In the genomic region with DNA sequence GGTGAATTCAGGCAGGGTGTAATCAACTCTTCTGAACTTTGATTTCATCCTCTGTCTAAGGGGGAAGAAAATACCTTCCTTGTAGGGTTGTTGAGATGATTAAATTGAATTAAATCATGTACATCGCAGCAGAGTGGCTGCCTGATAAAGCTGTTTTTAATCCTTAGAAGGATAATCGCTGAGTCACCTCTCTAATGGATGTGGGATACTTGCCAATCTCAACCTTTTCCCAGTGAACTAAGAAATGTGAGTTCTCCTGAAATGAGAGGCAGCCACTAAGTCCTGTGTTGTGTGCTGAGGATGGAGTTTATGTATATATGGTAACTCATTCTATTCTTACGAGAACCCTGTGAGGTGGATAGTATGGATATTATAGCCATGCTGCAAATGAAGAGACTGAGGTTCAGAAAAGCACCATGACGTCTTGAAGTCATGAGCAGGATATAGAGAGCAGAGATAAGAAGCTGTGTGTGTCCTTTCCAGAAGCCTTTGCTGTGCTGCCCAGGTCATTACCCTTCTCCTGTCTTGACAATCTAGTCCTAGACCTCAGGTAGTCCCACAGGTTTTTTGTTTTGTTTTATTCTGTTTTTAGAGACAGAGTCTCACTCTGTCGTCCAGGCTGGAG, we compare ENCODE assay signal across 10 cellular contexts.
DNase-seq lines count a peak whose midpoint lies in the region; ATAC-seq and TF ChIP-seq lines count a peak whose summit lies in the region.
"Had no signal": no experiment of that assay in that cellular context is flagged by ENCODE, and none has a peak within 500 bp of the region (broad histone marks: within the 10 kb centered on the region; RNA-seq: fewer than 3 reads in every experiment).

No MANE protein-coding gene starts in this region.

- intact Hi-C loops in HCT116 (cut with micrococcal nuclease), result loop anchor here (10.0 kb wide), 1 partner anchor 615 kb away; no protein-coding TSS in a partner anchor

- no peaks in the 10 kb centered on the region for H3K36me3 ChIP-seq in HCT116 (ENCODE audit: control insufficient read depth in 1 of 2, insufficient read depth in 2 of 2, low read length in 2 of 2)
- no peaks in the 10 kb centered on the region for H3K36me3 ChIP-seq in subcutaneous abdominal adipose tissue (ENCODE audit: control insufficient read depth in 5 of 5, insufficient read depth in 5 of 5, low read length in 5 of 5)

- TF ChIP-seq CTCF in HCT116 (IDR thresholded peaks at IDR 0.05 in 2 of 3, conservative IDR thresholded peaks at IDR 0.05 in 1 of 3; ENCODE audit: borderline replicate concordance in 1 of 3, insufficient read depth in 1 of 3, low read depth in 2 of 3, low read length in 2 of 3), result no peak
- no peak for TF ChIP-seq CTCF in foreskin keratinocyte (conservative IDR thresholded peaks at IDR 0.05)

- no peak for TF ChIP-seq RAD21 in HCT116 (IDR thresholded peaks at IDR 0.05; ENCODE audit: low read depth)

- CTCF ChIA-PET in HCT116 (lab: Charles Lee), result interaction anchor here (1.0 to 3.2 kb wide), 9 partner anchors 11 to 527 kb away, joined by 3 to 31 read pairs (median 4); no protein-coding TSS in a partner anchor

- H4K20me1 ChIP-seq in HCT116 (ENCODE audit: insufficient read depth), result no peaks in the 10 kb centered on the region

- H3K9me2 ChIP-seq in HCT116 (ENCODE audit: insufficient read depth), result no peaks in the 10 kb centered on the region

- POLR2A ChIA-PET in HCT116 (lab: Charles Lee), result interaction anchor here (1.4 kb wide), 1 partner anchor 194 kb away, joined by 3 read pairs; no protein-coding TSS in a partner anchor

- peak overlapping the region; percentile 17 for H3K4me2 ChIP-seq in HCT116 (ENCODE audit: low read length)

- peaks cover 8 to 18% of the 10 kb centered on the region in 2 experiments; a peak in 3 of 4 replicates for H3K4me1 ChIP-seq in HCT116 (ENCODE audit: control insufficient read depth in 1 of 2, insufficient read depth in 2 of 2, low read length in 2 of 2)
- H3K4me1 ChIP-seq in foreskin keratinocyte, result peaks cover 7% of the 10 kb centered on the region
- H3K4me1 ChIP-seq in subcutaneous abdominal adipose tissue (ENCODE audit: control insufficient read depth in 5 of 5, insufficient read depth in 5 of 5, low read length in 5 of 5), result peaks cover 6 to 64% (median 40%) of the 10 kb centered on the region in 5 donors

- no peak overlapping the region for H3K4me3 Mint-ChIP-seq in T-helper 17 cell

- DNase-seq in HCT116 (ENCODE audit: low read depth, low spot score) (no peak), T-helper 17 cell (no peak), foreskin keratinocyte (peak; percentile 24 to 62), NCI-H748 treated with DMSO at 0.1 percent for 48 hours (lab: John Stamatoyannopoulos, UW) (no peak), SKM-1 (lab: John Stamatoyannopoulos, UW; ENCODE audit: unreplicated experiment) (no peak), NCI-H1092 (lab: John Stamatoyannopoulos, UW) (no peak)
- DNase-seq: posterior cingulate gyrus had no signal

- H3K9me3 ChIP-seq in HCT116 (ENCODE audit: control insufficient read depth in 1 of 2, insufficient read depth in 1 of 2, low read depth in 1 of 2, low read length in 2 of 2) (no peaks in the 10 kb centered on the region), T-helper 17 cell (ENCODE audit: control insufficient read depth, low read length, poor library complexity, severe bottlenecking) (no peaks in the 10 kb centered on the region), subcutaneous abdominal adipose tissue (ENCODE audit: control insufficient read depth in 5 of 5, low read length in 5 of 5) (no peaks in the 10 kb centered on the region)

- H3K27me3 ChIP-seq in HCT116 (ENCODE audit: insufficient read depth, low read length) (no peaks in the 10 kb centered on the region), foreskin keratinocyte (no peaks in the 10 kb centered on the region), subcutaneous abdominal adipose tissue (ENCODE audit: control insufficient read depth in 5 of 5, insufficient read depth in 4 of 5, low read length in 5 of 5) (no peaks in the 10 kb centered on the region)

- H3K27ac Mint-ChIP-seq in T-helper 17 cell, result peak overlapping the region; percentile 8

- TF ChIP-seq POLR2A in HCT116 (IDR thresholded peaks at IDR 0.05; ENCODE audit: borderline replicate concordance, extremely low read depth, insufficient read depth, insufficient read length), result no peak

- H3K36me3 Mint-ChIP-seq in T-helper 17 cell (ENCODE audit: low read depth), result no peaks in the 10 kb centered on the region

- H3K9ac ChIP-seq in HCT116 (ENCODE audit: low read length) (no peak overlapping the region), subcutaneous abdominal adipose tissue (ENCODE audit: low read length in 5 of 5) (no peak overlapping the region)

- ATAC-seq in HCT116 (peak; percentile 21; the same call in 1 of the 2 replicates), T-helper 17 cell (no peak), foreskin keratinocyte (peak; percentile 44), GM19452 (IDR thresholded peaks at IDR 0.05; ENCODE audit: unreplicated experiment) (no peak)
- ATAC-seq: activated CD4-positive, CD25-positive, alpha-beta regulatory T cell treated with anti-CD3 and anti-CD28 coated beads, Interleukin-2, amount 50 U/mL, for 24 hours had no signal

- peaks cover 4% of the 10 kb centered on the region for H3K27me3 Mint-ChIP-seq in T-helper 17 cell

- H3K4me1 Mint-ChIP-seq in T-helper 17 cell, result peaks cover 6% of the 10 kb centered on the region

- BruUV-seq in HCT116 (replicated peaks; lab: Mats Ljungman, UMichigan), result no TSS peak

- H2AFZ ChIP-seq in HCT116 (ENCODE audit: low read depth, low read length, poor library complexity, severe bottlenecking), result peak overlapping the region; percentile 72

- H3K79me2 ChIP-seq in HCT116 (ENCODE audit: insufficient read depth, low read length), result no peaks in the 10 kb centered on the region

- no peak overlapping the region for H3K4me3 ChIP-seq in HCT116 (replicated peaks in 1 of 2; ENCODE audit: low read depth in 1 of 2, low read length in 2 of 2)
- H3K4me3 ChIP-seq in subcutaneous abdominal adipose tissue (ENCODE audit: low read depth in 1 of 5, low read length in 5 of 5), result no peak overlapping the region

- RAD21 ChIA-PET in HCT116 (lab: Charles Lee; ENCODE audit: low non-redundant PET in 1 of 2, low total read pairs in 2 of 2, uncharacterized antibody in 2 of 2, unreplicated experiment in 2 of 2), result interaction anchor here in 1 of 2 experiments (1.8 kb wide), 1 partner anchor 194 kb away, joined by 4 read pairs; no protein-coding TSS in a partner anchor

- no peak overlapping the region for H3K27ac ChIP-seq in HCT116 (ENCODE audit: low read depth, low read length)
- no peak overlapping the region for H3K27ac ChIP-seq in foreskin keratinocyte
- peak overlapping the region; percentile 83 for H3K27ac ChIP-seq in subcutaneous abdominal adipose tissue (ENCODE audit: low read depth, low read length)

TF ChIP-seq in HCT116, 20 proteins besides CTCF, POLR2A, EP300 and RAD21:
- TF ChIP-seq POLR2AphosphoS5 (IDR thresholded peaks at IDR 0.05; ENCODE audit: low read depth, low read length), result no peak
- TF ChIP-seq JUND (IDR thresholded peaks at IDR 0.05), result no peak
- TF ChIP-seq CEBPB (IDR thresholded peaks at IDR 0.05; ENCODE audit: low read depth), result no peak
- no peak for TF ChIP-seq ZNF274 (IDR thresholded peaks at IDR 0.05; ENCODE audit: low read depth, low read length)
- no peak for TF ChIP-seq EZH2phosphoT487 (IDR thresholded peaks at IDR 0.05; ENCODE audit: borderline replicate concordance)
- TF ChIP-seq ZFX (IDR thresholded peaks at IDR 0.05), result no peak

Comparison
In these comparisons a context has a peak if more than half of its experiments do, and no peak if none do; other contexts are left out.
1. ATAC-seq: peak in HCT116 (single experiment) and foreskin keratinocyte (single experiment); none in T-helper 17 cell (single experiment) and GM19452 (single experiment).
2. DNase-seq: peak in foreskin keratinocyte (2 of 2); none in HCT116 (single experiment), T-helper 17 cell (0 of 3), NCI-H748 treated with DMSO at 0.1 percent for 48 hours (single experiment), SKM-1 (single experiment) and NCI-H1092 (single experiment).